In genomic region chr20:59770270-59770669, GRCh38 we compare ENCODE assay signal across 15 cellular contexts.
DNase-seq lines count a peak whose midpoint lies in the region; ATAC-seq and TF ChIP-seq lines count a peak whose summit lies in the region.
"Had no signal": no experiment of that assay in that cellular context is flagged by ENCODE, and none has a peak within 500 bp of the region (broad histone marks: within the 10 kb centered on the region; RNA-seq: fewer than 3 reads in every experiment).

No MANE protein-coding gene starts in this region.

- H3K9me3 Mint-ChIP-seq in Caco-2 (ENCODE audit: unreplicated experiment), result peaks cover 8% of the 10 kb centered on the region

- H3K36me3 Mint-ChIP-seq in Caco-2 (ENCODE audit: insufficient read depth, unreplicated experiment), result no peaks in the 10 kb centered on the region

- H4K20me1 ChIP-seq in SU-DHL-6 (ENCODE audit: low read depth, low read length), result no peaks in the 10 kb centered on the region

- H3K4me2 ChIP-seq in SU-DHL-6 (ENCODE audit: low read depth, low read length, poor library complexity, severe bottlenecking), result no peak overlapping the region

- POLR2A ChIA-PET in Caco-2 (lab: Charles Lee) (no interaction called here), HEK293 (lab: Yijun Ruan, JAX) (no interaction called here)

- H3K9ac ChIP-seq in SU-DHL-6 (ENCODE audit: low read length), result no peak overlapping the region

- CTCF ChIA-PET in Caco-2 (lab: Charles Lee), result interaction anchor here (0.7 to 1.0 kb wide), 2 partner anchors 8 to 80 kb away, joined by 3 to 6 read pairs; no protein-coding TSS in a partner anchor
- CTCF ChIA-PET in HEK293 (lab: Yijun Ruan, JAX), result interaction anchor here (0.6 to 1.3 kb wide), 7 partner anchors 17 to 264 kb away, joined by 3 to 5 read pairs (median 3); no protein-coding TSS in a partner anchor

- no peaks in the 10 kb centered on the region for H3K27me3 ChIP-seq in Caco-2 (replicated peaks; ENCODE audit: control insufficient read depth, insufficient read depth, low read length)
- H3K27me3 ChIP-seq in SU-DHL-6 (ENCODE audit: low read length), result no peaks in the 10 kb centered on the region

- no peak for ATAC-seq in HG03025 (IDR thresholded peaks at IDR 0.05; ENCODE audit: low FRiP score, unreplicated experiment)
- ATAC-seq: esophagus mucosa, lower lobe of right lung had no signal

- H3K4me1 ChIP-seq in Caco-2 (no peaks in the 10 kb centered on the region), HEK293 (ENCODE audit: control insufficient read depth, insufficient read depth, low read length) (no peaks in the 10 kb centered on the region; the same call in 1 of the 2 replicates)
- H3K4me1 ChIP-seq: lower lobe of right lung had no signal

- intact Hi-C loops in Caco-2 (cut with micrococcal nuclease; ENCODE audit: unreplicated experiment), result loop anchor here (1.0 kb wide), 1 partner anchor 80 kb away; no protein-coding TSS in a partner anchor
- intact Hi-C loops in head of caudate nucleus (cut with DNase I), result no loop called here

- H3K27ac ChIP-seq in HEK293 (ENCODE audit: extremely low read depth, low read depth, low read length) (no peak overlapping the region), SU-DHL-6 (ENCODE audit: low read depth, low read length) (no peak overlapping the region)
- H3K27ac ChIP-seq: lower lobe of right lung, skin epidermis had no signal

- H3K36me3 ChIP-seq in Caco-2 (ENCODE audit: control insufficient read depth, insufficient read depth, low read length) (no peaks in the 10 kb centered on the region), HEK293 (ENCODE audit: control insufficient read depth in 2 of 2, insufficient read depth in 1 of 2, low read length in 2 of 2) (no peaks in the 10 kb centered on the region), SU-DHL-6 (ENCODE audit: low read length) (no peaks in the 10 kb centered on the region)
- H3K36me3 ChIP-seq: lower lobe of right lung had no signal

- BruUV-seq in Caco-2 (replicated peaks; lab: Mats Ljungman, UMichigan), result no TSS peak

- H3K4me3 ChIP-seq in Caco-2 (ENCODE audit: low read depth, low read length) (no peak overlapping the region), HEK293 (ENCODE audit: low read depth, low read length) (no peak overlapping the region), SU-DHL-6 (ENCODE audit: insufficient read depth, low read length, poor library complexity, severe bottlenecking) (no peak overlapping the region)
- H3K4me3 ChIP-seq: lower lobe of right lung, skin epidermis had no signal

- H3K4me3 Mint-ChIP-seq in Caco-2 (ENCODE audit: unreplicated experiment), result no peak overlapping the region
- H3K4me3 Mint-ChIP-seq: CD14-positive monocyte had no signal

- no peaks in the 10 kb centered on the region for H3F3A ChIP-seq in SU-DHL-6 (ENCODE audit: insufficient read depth)

- peaks cover 21% of the 10 kb centered on the region for H3K27me3 Mint-ChIP-seq in Caco-2 (ENCODE audit: insufficient read depth, unreplicated experiment)

- no peak overlapping the region for H2AFZ ChIP-seq in SU-DHL-6 (ENCODE audit: low read depth, low read length, severe bottlenecking)

- H3K27ac Mint-ChIP-seq in Caco-2 (ENCODE audit: unreplicated experiment), result no peak overlapping the region

- no peaks in the 10 kb centered on the region for H3K9me2 ChIP-seq in SU-DHL-6 (replicated peaks; ENCODE audit: insufficient read depth, low read length)

- DNase-seq in Caco-2 (peak in 1 of 2 experiments; percentile 48), left kidney (ENCODE audit: low read depth, low spot score) (peak; percentile 32), head of caudate nucleus (no peak), NCI-H1105 treated with DMSO at 0.1 percent for 48 hours (lab: John Stamatoyannopoulos, UW) (no peak)
- DNase-seq in stimulated activated CD4-positive, alpha-beta T cell treated with anti-CD3 and anti-CD28 coated beads, Interleukin-1b, Interleukin-23, amount 100 ng/mL, for 48 hours, result no peak
- DNase-seq: activated CD4-positive, alpha-beta T cell treated with anti-CD3 and anti-CD28 coated beads for 4 hours; activated T-cell treated with anti-CD3 and anti-CD28 coated beads, Interleukin-2, amount 50 U/mL, for 1 hour; lower lobe of right lung; T-helper 1 cell had no signal

- no peaks in the 10 kb centered on the region for H3K79me2 ChIP-seq in SU-DHL-6 (ENCODE audit: insufficient read depth, low read length)

- TF ChIP-seq CTCF in Caco-2 (IDR thresholded peaks at IDR 0.05; ENCODE audit: insufficient read depth in 1 of 2, low read depth in 1 of 2, low read length in 1 of 2, severe bottlenecking in 1 of 2, unreplicated experiment in 1 of 2) (peak; percentile 60 to 82), HEK293 (tag by site-specific recombination; IDR thresholded peaks at IDR 0.05) (no peak), SU-DHL-6 (IDR thresholded peaks at IDR 0.05; ENCODE audit: insufficient read depth, low read length, poor library complexity, severe bottlenecking) (peak; percentile 41)

- H3K9me3 ChIP-seq in Caco-2 (no peaks in the 10 kb centered on the region), HEK293 (ENCODE audit: control insufficient read depth, insufficient read depth, low read depth, low read length) (no peaks in the 10 kb centered on the region), SU-DHL-6 (ENCODE audit: insufficient read depth, low read length) (no peaks in the 10 kb centered on the region)
- H3K9me3 ChIP-seq: lower lobe of right lung had no signal

- no peaks in the 10 kb centered on the region for H3K4me1 Mint-ChIP-seq in Caco-2 (ENCODE audit: low read depth, unreplicated experiment)
- H3K4me1 Mint-ChIP-seq: CD14-positive monocyte had no signal

TF ChIP-seq in HEK293, 187 proteins besides CTCF, POLR2A, EP300 and RAD21:
- TF ChIP-seq ZNF654 (tag by site-specific recombination; IDR thresholded peaks at IDR 0.05; ENCODE audit: low read depth), result peak; percentile 13; the same call in 1 of the 2 replicates
- TF ChIP-seq ZNF488 (tag by site-specific recombination; IDR thresholded peaks at IDR 0.05), result no peak
